In genomic region chr2:227545990-227546389, GRCh38 we compare ENCODE assay signal across 1 cellular context.
TF ChIP-seq lines count a peak whose summit lies in the region.

No MANE protein-coding gene starts in this region.

TF ChIP-seq in K562, 482 proteins besides CTCF, POLR2A, EP300 and RAD21 (continued from another document):
- TF ChIP-seq, protein P1, sequence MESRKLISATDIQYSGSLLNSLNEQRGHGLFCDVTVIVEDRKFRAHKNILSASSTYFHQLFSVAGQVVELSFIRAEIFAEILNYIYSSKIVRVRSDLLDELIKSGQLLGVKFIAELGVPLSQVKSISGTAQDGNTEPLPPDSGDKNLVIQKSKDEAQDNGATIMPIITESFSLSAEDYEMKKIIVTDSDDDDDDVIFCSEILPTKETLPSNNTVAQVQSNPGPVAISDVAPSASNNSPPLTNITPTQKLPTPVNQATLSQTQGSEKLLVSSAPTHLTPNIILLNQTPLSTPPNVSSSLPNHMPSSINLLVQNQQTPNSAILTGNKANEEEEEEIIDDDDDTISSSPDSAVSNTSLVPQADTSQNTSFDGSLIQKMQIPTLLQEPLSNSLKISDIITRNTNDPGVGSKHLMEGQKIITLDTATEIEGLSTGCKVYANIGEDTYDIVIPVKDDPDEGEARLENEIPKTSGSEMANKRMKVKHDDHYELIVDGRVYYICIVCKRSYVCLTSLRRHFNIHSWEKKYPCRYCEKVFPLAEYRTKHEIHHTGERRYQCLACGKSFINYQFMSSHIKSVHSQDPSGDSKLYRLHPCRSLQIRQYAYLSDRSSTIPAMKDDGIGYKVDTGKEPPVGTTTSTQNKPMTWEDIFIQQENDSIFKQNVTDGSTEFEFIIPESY (CRISPR knock-in tag; IDR thresholded peaks at IDR 0.05) = peak; percentile 45; the same call in 1 of the 2 replicates
